22 cellular contexts compared by ENCODE assay signal in genomic region chr18:63037491-63037890, GRCh38.
"Had no signal": no experiment of that assay in that cellular context is flagged by ENCODE, and none has a peak within 500 bp of the region (broad histone marks: within the 10 kb centered on the region; RNA-seq: fewer than 3 reads in every experiment).

No MANE protein-coding gene starts in this region.

- DNase-seq: colonic mucosa; cortex of kidney; dermis blood vessel endothelial cell; dorsolateral prefrontal cortex; effector CD4-positive, alpha-beta T cell; effector CD8-positive, alpha-beta T cell; effector memory CD4-positive, alpha-beta T cell; effector memory CD8-positive, alpha-beta T cell; endodermal cell; erythroblast; esophagus squamous epithelium; foreskin fibroblast; foreskin keratinocyte; foreskin melanocyte; gastrocnemius medialis; glutamatergic neuron; head of caudate nucleus; heart left ventricle; heart right ventricle had no signal

- H3K4me3 ChIP-seq: colonic mucosa, coronary artery, dorsolateral prefrontal cortex, esophagus muscularis mucosa, esophagus squamous epithelium, gastrocnemius medialis, gastroesophageal sphincter, heart left ventricle, heart right ventricle had no signal
